21 cellular contexts compared by ENCODE assay signal in the genomic region with DNA sequence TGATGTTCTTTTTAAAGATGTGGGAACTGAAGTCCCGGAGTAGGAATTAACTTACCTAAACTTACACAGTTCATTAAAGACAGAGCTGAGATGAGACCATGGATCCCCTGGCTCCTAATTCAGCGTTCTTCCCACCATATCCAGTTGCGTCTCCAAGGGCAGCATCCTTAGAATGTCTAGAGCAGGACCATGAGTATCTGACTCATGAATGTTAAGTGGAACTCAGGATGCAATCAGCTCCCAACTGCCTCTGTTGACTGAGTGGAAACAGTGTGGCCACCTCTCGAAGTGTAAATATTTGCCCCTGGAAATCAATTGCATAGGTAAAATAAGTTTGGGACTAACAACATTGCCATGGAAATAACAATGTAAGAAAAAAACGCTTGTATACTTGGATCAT. TPM values are rescaled to one million over a fixed set of nuclear protein-coding genes. Genes with fewer than 3 reads are reported as not detected.
"Had no signal": no experiment of that assay in that cellular context is flagged by ENCODE, and none has a peak within 500 bp of the region (broad histone marks: within the 10 kb centered on the region; RNA-seq: fewer than 3 reads in every experiment).

No MANE protein-coding gene starts in this region.

- ATAC-seq: activated naive CD4-positive, alpha-beta T cell treated with anti-CD3 and anti-CD28 coated beads, Interleukin-2, amount 50 U/mL, for 72 hours; heart right ventricle; left lobe of liver; mucosa of descending colon; natural killer cell; right lobe of liver had no signal

- DNase-seq: activated effector memory CD4-positive, alpha-beta T cell treated with anti-CD3 and anti-CD28 coated beads, Interleukin-2, amount 50 U/mL, for 16 hours; activated T-cell treated with anti-CD3 and anti-CD28 coated beads, Interleukin-2, amount 50 U/mL, for 24 hours; amygdala; dorsolateral prefrontal cortex; esophagus squamous epithelium; foreskin melanocyte; heart right ventricle; islet precursor cell; mucosa of descending colon; natural killer cell; nucleus accumbens; right lobe of liver; stimulated activated CD4-positive, alpha-beta T cell treated with anti-CD3 and anti-CD28 coated beads, Interleukin-12 subunit alpha, Interleukin-12 subunit beta, amount 100 ng/mL, for 4 hours; stimulated activated naive CD4-positive, alpha-beta T cell; substantia nigra; transverse colon had no signal

- H3K4me1 ChIP-seq: esophagus squamous epithelium, heart right ventricle, prostate gland, right lobe of liver, transverse colon had no signal

- FAIRE-seq: bronchial epithelial cell had no signal

- H3K4me3 ChIP-seq: dorsolateral prefrontal cortex, esophagus squamous epithelium, heart right ventricle, mucosa of descending colon, prostate gland, right lobe of liver, transverse colon had no signal

- H3K36me3 ChIP-seq: esophagus squamous epithelium, heart right ventricle, prostate gland, right lobe of liver, transverse colon had no signal

- H3K27me3 ChIP-seq: dorsolateral prefrontal cortex, esophagus squamous epithelium, heart right ventricle, right lobe of liver, transverse colon had no signal

- H3K9me3 ChIP-seq: esophagus squamous epithelium, heart right ventricle, mucosa of descending colon, prostate gland, right lobe of liver, transverse colon had no signal

RNA-seq across cellular contexts. Expression of gene SNTN, which starts 2.5 kb away (rescaled TPM):
- total RNA-seq: activated naive CD4-positive, alpha-beta T cell treated with anti-CD3 and anti-CD28 coated beads, Interleukin-2, amount 50 U/mL, for 72 hours; bronchial epithelial cell; esophagus squamous epithelium; heart right ventricle; left lobe of liver; natural killer cell; prostate gland; right lobe of liver; T-helper 2 cell treated with Interferon-gamma antibody and Interleukin-4, amounts not matched to agents 100 ng/mL and 5 ng/mL, for 36 hours; transverse colon had no signal
